1 cellular context compared by ENCODE assay signal in the genomic region with DNA sequence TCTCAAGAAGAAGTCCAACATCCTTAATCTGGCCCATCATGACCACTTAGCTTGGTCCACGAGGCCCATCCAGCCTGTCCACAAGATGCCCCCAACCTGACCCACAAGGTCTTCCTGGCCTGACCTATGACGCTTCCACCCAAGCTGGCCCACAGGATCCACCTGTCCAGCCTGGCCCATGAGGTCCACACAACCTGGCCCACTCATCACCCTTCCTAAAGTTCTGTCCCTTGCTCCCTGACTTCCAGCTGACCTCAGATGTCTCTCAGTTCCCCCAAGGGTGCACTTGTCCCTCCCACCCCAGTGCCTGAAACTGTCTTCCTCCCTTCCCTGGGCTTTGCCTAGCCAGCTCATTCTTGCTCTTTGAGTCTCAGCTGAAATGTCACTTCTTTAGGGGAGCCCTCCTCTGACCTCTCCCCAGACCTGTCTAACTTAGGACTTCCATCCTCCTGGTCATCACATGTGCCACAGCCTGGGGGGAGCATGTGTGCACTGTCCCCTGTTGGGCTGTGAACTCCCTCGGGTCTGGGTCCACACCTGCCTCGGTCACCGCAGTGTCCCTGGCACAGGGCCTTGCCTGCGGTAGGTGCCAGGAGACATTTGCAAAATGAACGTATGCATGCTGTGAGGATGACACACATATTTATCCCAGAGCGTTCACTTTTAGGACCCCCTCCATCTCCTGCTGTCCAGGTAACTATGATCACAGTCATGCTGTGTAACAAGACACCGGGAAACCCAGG.
TF ChIP-seq lines count a peak whose summit lies in the region.

No MANE protein-coding gene starts in this region.

TF ChIP-seq in H1, 55 proteins besides CTCF, POLR2A, EP300 and RAD21:
- TF ChIP-seq TEAD4 (IDR thresholded peaks at IDR 0.05; ENCODE audit: low read depth, low read length) (no peak), MAFK (IDR thresholded peaks at IDR 0.05; ENCODE audit: low read depth, low read length) (no peak), NRF1 (IDR thresholded peaks at IDR 0.05; ENCODE audit: low read depth, low read length) (no peak), TAF1 (IDR thresholded peaks at IDR 0.05; ENCODE audit: low read depth, low read length) (no peak), KDM5A (IDR thresholded peaks at IDR 0.05; ENCODE audit: low read length) (no peak), SP4 (IDR thresholded peaks at IDR 0.05; ENCODE audit: low read length) (no peak), JUN (IDR thresholded peaks at IDR 0.05; ENCODE audit: low read depth, low read length) (no peak), SUZ12 (IDR thresholded peaks at IDR 0.05; ENCODE audit: low read length) (no peak), RNF2 (IDR thresholded peaks at IDR 0.05; ENCODE audit: borderline replicate concordance, low read depth, low read length, missing control alignments, poor library complexity, severe bottlenecking) (no peak), EGR1 (IDR thresholded peaks at IDR 0.05; ENCODE audit: borderline replicate concordance, low read depth, low read length) (no peak), TBP (IDR thresholded peaks at IDR 0.05; ENCODE audit: low read depth, low read length) (no peak), CTBP2 (IDR thresholded peaks at IDR 0.05; ENCODE audit: borderline replicate concordance, insufficient read depth, insufficient read length, low read length) (no peak)
- TF ChIP-seq, protein P1, sequence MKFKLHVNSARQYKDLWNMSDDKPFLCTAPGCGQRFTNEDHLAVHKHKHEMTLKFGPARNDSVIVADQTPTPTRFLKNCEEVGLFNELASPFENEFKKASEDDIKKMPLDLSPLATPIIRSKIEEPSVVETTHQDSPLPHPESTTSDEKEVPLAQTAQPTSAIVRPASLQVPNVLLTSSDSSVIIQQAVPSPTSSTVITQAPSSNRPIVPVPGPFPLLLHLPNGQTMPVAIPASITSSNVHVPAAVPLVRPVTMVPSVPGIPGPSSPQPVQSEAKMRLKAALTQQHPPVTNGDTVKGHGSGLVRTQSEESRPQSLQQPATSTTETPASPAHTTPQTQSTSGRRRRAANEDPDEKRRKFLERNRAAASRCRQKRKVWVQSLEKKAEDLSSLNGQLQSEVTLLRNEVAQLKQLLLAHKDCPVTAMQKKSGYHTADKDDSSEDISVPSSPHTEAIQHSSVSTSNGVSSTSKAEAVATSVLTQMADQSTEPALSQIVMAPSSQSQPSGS (IDR thresholded peaks at IDR 0.05; ENCODE audit: low read length): no peak
- TF ChIP-seq, protein P2, sequence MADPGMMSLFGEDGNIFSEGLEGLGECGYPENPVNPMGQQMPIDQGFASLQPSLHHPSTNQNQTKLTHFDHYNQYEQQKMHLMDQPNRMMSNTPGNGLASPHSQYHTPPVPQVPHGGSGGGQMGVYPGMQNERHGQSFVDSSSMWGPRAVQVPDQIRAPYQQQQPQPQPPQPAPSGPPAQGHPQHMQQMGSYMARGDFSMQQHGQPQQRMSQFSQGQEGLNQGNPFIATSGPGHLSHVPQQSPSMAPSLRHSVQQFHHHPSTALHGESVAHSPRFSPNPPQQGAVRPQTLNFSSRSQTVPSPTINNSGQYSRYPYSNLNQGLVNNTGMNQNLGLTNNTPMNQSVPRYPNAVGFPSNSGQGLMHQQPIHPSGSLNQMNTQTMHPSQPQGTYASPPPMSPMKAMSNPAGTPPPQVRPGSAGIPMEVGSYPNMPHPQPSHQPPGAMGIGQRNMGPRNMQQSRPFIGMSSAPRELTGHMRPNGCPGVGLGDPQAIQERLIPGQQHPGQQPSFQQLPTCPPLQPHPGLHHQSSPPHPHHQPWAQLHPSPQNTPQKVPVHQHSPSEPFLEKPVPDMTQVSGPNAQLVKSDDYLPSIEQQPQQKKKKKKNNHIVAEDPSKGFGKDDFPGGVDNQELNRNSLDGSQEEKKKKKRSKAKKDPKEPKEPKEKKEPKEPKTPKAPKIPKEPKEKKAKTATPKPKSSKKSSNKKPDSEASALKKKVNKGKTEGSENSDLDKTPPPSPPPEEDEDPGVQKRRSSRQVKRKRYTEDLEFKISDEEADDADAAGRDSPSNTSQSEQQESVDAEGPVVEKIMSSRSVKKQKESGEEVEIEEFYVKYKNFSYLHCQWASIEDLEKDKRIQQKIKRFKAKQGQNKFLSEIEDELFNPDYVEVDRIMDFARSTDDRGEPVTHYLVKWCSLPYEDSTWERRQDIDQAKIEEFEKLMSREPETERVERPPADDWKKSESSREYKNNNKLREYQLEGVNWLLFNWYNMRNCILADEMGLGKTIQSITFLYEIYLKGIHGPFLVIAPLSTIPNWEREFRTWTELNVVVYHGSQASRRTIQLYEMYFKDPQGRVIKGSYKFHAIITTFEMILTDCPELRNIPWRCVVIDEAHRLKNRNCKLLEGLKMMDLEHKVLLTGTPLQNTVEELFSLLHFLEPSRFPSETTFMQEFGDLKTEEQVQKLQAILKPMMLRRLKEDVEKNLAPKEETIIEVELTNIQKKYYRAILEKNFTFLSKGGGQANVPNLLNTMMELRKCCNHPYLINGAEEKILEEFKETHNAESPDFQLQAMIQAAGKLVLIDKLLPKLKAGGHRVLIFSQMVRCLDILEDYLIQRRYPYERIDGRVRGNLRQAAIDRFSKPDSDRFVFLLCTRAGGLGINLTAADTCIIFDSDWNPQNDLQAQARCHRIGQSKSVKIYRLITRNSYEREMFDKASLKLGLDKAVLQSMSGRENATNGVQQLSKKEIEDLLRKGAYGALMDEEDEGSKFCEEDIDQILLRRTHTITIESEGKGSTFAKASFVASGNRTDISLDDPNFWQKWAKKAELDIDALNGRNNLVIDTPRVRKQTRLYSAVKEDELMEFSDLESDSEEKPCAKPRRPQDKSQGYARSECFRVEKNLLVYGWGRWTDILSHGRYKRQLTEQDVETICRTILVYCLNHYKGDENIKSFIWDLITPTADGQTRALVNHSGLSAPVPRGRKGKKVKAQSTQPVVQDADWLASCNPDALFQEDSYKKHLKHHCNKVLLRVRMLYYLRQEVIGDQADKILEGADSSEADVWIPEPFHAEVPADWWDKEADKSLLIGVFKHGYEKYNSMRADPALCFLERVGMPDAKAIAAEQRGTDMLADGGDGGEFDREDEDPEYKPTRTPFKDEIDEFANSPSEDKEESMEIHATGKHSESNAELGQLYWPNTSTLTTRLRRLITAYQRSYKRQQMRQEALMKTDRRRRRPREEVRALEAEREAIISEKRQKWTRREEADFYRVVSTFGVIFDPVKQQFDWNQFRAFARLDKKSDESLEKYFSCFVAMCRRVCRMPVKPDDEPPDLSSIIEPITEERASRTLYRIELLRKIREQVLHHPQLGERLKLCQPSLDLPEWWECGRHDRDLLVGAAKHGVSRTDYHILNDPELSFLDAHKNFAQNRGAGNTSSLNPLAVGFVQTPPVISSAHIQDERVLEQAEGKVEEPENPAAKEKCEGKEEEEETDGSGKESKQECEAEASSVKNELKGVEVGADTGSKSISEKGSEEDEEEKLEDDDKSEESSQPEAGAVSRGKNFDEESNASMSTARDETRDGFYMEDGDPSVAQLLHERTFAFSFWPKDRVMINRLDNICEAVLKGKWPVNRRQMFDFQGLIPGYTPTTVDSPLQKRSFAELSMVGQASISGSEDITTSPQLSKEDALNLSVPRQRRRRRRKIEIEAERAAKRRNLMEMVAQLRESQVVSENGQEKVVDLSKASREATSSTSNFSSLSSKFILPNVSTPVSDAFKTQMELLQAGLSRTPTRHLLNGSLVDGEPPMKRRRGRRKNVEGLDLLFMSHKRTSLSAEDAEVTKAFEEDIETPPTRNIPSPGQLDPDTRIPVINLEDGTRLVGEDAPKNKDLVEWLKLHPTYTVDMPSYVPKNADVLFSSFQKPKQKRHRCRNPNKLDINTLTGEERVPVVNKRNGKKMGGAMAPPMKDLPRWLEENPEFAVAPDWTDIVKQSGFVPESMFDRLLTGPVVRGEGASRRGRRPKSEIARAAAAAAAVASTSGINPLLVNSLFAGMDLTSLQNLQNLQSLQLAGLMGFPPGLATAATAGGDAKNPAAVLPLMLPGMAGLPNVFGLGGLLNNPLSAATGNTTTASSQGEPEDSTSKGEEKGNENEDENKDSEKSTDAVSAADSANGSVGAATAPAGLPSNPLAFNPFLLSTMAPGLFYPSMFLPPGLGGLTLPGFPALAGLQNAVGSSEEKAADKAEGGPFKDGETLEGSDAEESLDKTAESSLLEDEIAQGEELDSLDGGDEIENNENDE (IDR thresholded peaks at IDR 0.05; ENCODE audit: insufficient replicate concordance, low read length): no peak
- TF ChIP-seq, protein P3, sequence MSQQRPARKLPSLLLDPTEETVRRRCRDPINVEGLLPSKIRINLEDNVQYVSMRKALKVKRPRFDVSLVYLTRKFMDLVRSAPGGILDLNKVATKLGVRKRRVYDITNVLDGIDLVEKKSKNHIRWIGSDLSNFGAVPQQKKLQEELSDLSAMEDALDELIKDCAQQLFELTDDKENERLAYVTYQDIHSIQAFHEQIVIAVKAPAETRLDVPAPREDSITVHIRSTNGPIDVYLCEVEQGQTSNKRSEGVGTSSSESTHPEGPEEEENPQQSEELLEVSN (IDR thresholded peaks at IDR 0.05): no peak
